Comparison of ENCODE assay signal across 8 cellular contexts in genomic region chr22:50190182-50190951, GRCh38. TPM values are rescaled to one million over a fixed set of nuclear protein-coding genes. Genes with fewer than 3 reads are reported as not detected.
DNase-seq lines count a peak whose midpoint lies in the region; ATAC-seq and TF ChIP-seq lines count a peak whose summit lies in the region.

No MANE protein-coding gene starts in this region.

- peaks cover 1% of the 10 kb centered on the region for H3K36me3 Mint-ChIP-seq in activated naive CD4-positive, alpha-beta T cell treated with anti-CD3 and anti-CD28 coated beads, Interleukin-2, amount 50 U/mL, for 24 hours

- peaks cover 4 to 42% of the 10 kb centered on the region in 2 experiments; a peak in 2 of 4 replicates for H3K4me1 ChIP-seq in SK-N-SH (ENCODE audit: control insufficient read depth in 1 of 2, insufficient read depth in 2 of 2, low read depth in 1 of 2, low read length in 1 of 2)

- H3K79me2 ChIP-seq in SK-N-SH (ENCODE audit: insufficient read depth) = peaks cover 67% of the 10 kb centered on the region

- intact Hi-C loops in left ventricle myocardium superior (cut with micrococcal nuclease) = no loop called here

- H4K20me1 ChIP-seq in SK-N-SH (ENCODE audit: insufficient read depth) = 0 out of 2 replicates have a peak, but pooled peaks cover 23% of the 10 kb centered on the region

- WGBS in SK-N-SH (ENCODE audit: low lambda C conversion rate) = 80% methylated on average over 14 of the region's 43 CpGs

- no peak overlapping the region for H3K9ac ChIP-seq in SK-N-SH

- no peaks in the 10 kb centered on the region for H3K9me2 ChIP-seq in SK-N-SH

- H3K27me3 Mint-ChIP-seq in activated naive CD4-positive, alpha-beta T cell treated with anti-CD3 and anti-CD28 coated beads, Interleukin-2, amount 50 U/mL, for 24 hours = no peaks in the 10 kb centered on the region

- CTCF ChIA-PET in SK-N-SH (lab: Yijun Ruan, JAX) = interaction anchor here (0.6 to 3.8 kb wide), 14 partner anchors 9 to 476 kb away, joined by 3 to 16 read pairs (median 4); partner anchors contain the start of gene SELENOO

- peaks cover 0 to 31% of the 10 kb centered on the region in 2 experiments for H3K36me3 ChIP-seq in SK-N-SH (replicated peaks in 1 of 2; ENCODE audit: control insufficient read depth in 1 of 2, insufficient read depth in 2 of 2, low read length in 1 of 2)

- H3K9me3 Mint-ChIP-seq in activated naive CD4-positive, alpha-beta T cell treated with anti-CD3 and anti-CD28 coated beads, Interleukin-2, amount 50 U/mL, for 24 hours = no peaks in the 10 kb centered on the region

- DNase-seq in ACHN (peak; percentile 78), SK-N-SH (peak; percentile 91), left ventricle myocardium superior (peak; percentile 90), skeletal muscle cell (ENCODE audit: low read depth) (no peak), T1000 (lab: John Stamatoyannopoulos, UW) (no peak)

- TF ChIP-seq CTCF in SK-N-SH (IDR thresholded peaks at IDR 0.05) = peak; percentile 32; the same call in 1 of the 2 replicates

- H3K4me3 Mint-ChIP-seq in activated naive CD4-positive, alpha-beta T cell treated with anti-CD3 and anti-CD28 coated beads, Interleukin-2, amount 50 U/mL, for 24 hours = peak overlapping the region; percentile 88

- peaks cover 47% of the 10 kb centered on the region for H3K4me1 Mint-ChIP-seq in activated naive CD4-positive, alpha-beta T cell treated with anti-CD3 and anti-CD28 coated beads, Interleukin-2, amount 50 U/mL, for 24 hours

- H3F3A ChIP-seq in SK-N-SH (replicated peaks; ENCODE audit: insufficient read depth) = no peaks in the 10 kb centered on the region

- no peak overlapping the region for H2AFZ ChIP-seq in SK-N-SH (ENCODE audit: low read depth)

- no peak overlapping the region for H3K4me2 ChIP-seq in SK-N-SH

- in situ Hi-C loops in ACHN (cut with HindIII; ENCODE audit: low pct_ligation_motif_present, low pct_unique_long_range_greater_than_20kb, low sequenced_read_pairs) = no loop called here

- H3K4me3 ChIP-seq in SK-N-SH (ENCODE audit: low read depth in 2 of 2, low read length in 1 of 2) (no peak overlapping the region), skeletal muscle cell (ENCODE audit: low read depth, low read length) (peak overlapping the region; percentile 27)

- peak; percentile 36 for ATAC-seq in GM18867 (IDR thresholded peaks at IDR 0.05; ENCODE audit: unreplicated experiment)
- ATAC-seq in HG03439 (IDR thresholded peaks at IDR 0.05; ENCODE audit: unreplicated experiment) = peak; percentile 38
- ATAC-seq in left ventricle myocardium superior = peak; percentile 73

- POLR2A ChIA-PET in SK-N-SH (lab: Yijun Ruan, JAX) = no interaction called here

- H3K9me3 ChIP-seq in SK-N-SH = no peaks in the 10 kb centered on the region

- H3K27me3 ChIP-seq in SK-N-SH (ENCODE audit: insufficient read depth) = no peaks in the 10 kb centered on the region

- TF ChIP-seq RAD21 in SK-N-SH (IDR thresholded peaks at IDR 0.05; ENCODE audit: low read length) = no peak

- H3K27ac Mint-ChIP-seq in activated naive CD4-positive, alpha-beta T cell treated with anti-CD3 and anti-CD28 coated beads, Interleukin-2, amount 50 U/mL, for 24 hours = peak overlapping the region; percentile 93

- no peak for TF ChIP-seq EP300 in SK-N-SH (IDR thresholded peaks at IDR 0.05; ENCODE audit: borderline replicate concordance in 1 of 2, low read depth in 1 of 2, low read length in 1 of 2)

- H3K27ac ChIP-seq in SK-N-SH (ENCODE audit: low read depth in 2 of 2, low read length in 1 of 2) = peak overlapping the region in 1 of 2 experiments; percentile 65; a peak in 2 of 4 replicates

TF ChIP-seq in SK-N-SH, 30 proteins besides CTCF, POLR2A, EP300 and RAD21:
- TF ChIP-seq NFIC (IDR thresholded peaks at IDR 0.05; ENCODE audit: borderline replicate concordance) (peak; percentile 27; the same call in 1 of the 2 replicates), FOXJ3 (CRISPR knock-in tag; IDR thresholded peaks at IDR 0.05) (0 out of 2 replicates have a peak, but pooled peaks have one; percentile 16), SIN3A (IDR thresholded peaks at IDR 0.05; ENCODE audit: borderline replicate concordance, low read depth, low read length) (no peak), MXI1 (IDR thresholded peaks at IDR 0.05; ENCODE audit: low read depth, low read length) (peak; percentile 60; the same call in 1 of the 2 replicates)

RNA-seq across cellular contexts. Expression of gene TRABD, which starts 4.7 kb away (rescaled TPM):
- 36.7 and 50.6 TPM in 2 replicates for polyA plus RNA-seq in SK-N-SH (2012; rRNA removed)
- polyA plus RNA-seq in SK-N-SH (2012; cell fraction: cytosol; rRNA removed) = 16.1 and 28.8 TPM in 2 replicates
- polyA plus RNA-seq in SK-N-SH (2012; cell fraction: nucleus; rRNA removed) = 246 and 320 TPM in 2 replicates
- total RNA-seq in left ventricle myocardium superior = 23.8 TPM

RNA-seq across cellular contexts. Expression of gene SELENOO, which starts 10.4 kb away (rescaled TPM):
- polyA plus RNA-seq in SK-N-SH (2012; rRNA removed) = 23.3 and 26.7 TPM in 2 replicates
- 6.7 and 11.5 TPM in 2 replicates for polyA plus RNA-seq in SK-N-SH (2012; cell fraction: cytosol; rRNA removed)
- 121 and 176 TPM in 2 replicates for polyA plus RNA-seq in SK-N-SH (2012; cell fraction: nucleus; rRNA removed)
- 14.5 TPM for total RNA-seq in left ventricle myocardium superior

RNA-seq across cellular contexts. Expression of gene PANX2, which starts 19.8 kb away (rescaled TPM):
- 1.3 and 2.4 TPM in 2 replicates for polyA plus RNA-seq in SK-N-SH (2012; rRNA removed)
- 1.5 and 2.4 TPM in 2 replicates for polyA plus RNA-seq in SK-N-SH (2012; cell fraction: cytosol; rRNA removed)
- 7.8 and 11.2 TPM in 2 replicates for polyA plus RNA-seq in SK-N-SH (2012; cell fraction: nucleus; rRNA removed)
- total RNA-seq in left ventricle myocardium superior = 0.40 TPM

RNA-seq across cellular contexts. Expression of gene TUBGCP6, which starts 54.5 kb away (rescaled TPM):
- polyA plus RNA-seq in SK-N-SH (2012; rRNA removed) = 40.4 and 42.8 TPM in 2 replicates
- 4.9 and 9.1 TPM in 2 replicates for polyA plus RNA-seq in SK-N-SH (2012; cell fraction: cytosol; rRNA removed)
- polyA plus RNA-seq in SK-N-SH (2012; cell fraction: nucleus; rRNA removed) = 290 and 343 TPM in 2 replicates
- 18.4 TPM for total RNA-seq in left ventricle myocardium superior

Comparison
In these comparisons a context has a peak if more than half of its experiments do, and no peak if none do; other contexts are left out.
1. DNase-seq: peak in ACHN (single experiment), SK-N-SH (single experiment) and left ventricle myocardium superior (single experiment); none in skeletal muscle cell (single experiment) and T1000 (single experiment).
2. Peak in every context shown above with its lines, with median percentiles within 50 percentile points of each other: ATAC-seq.